In the genomic region with DNA sequence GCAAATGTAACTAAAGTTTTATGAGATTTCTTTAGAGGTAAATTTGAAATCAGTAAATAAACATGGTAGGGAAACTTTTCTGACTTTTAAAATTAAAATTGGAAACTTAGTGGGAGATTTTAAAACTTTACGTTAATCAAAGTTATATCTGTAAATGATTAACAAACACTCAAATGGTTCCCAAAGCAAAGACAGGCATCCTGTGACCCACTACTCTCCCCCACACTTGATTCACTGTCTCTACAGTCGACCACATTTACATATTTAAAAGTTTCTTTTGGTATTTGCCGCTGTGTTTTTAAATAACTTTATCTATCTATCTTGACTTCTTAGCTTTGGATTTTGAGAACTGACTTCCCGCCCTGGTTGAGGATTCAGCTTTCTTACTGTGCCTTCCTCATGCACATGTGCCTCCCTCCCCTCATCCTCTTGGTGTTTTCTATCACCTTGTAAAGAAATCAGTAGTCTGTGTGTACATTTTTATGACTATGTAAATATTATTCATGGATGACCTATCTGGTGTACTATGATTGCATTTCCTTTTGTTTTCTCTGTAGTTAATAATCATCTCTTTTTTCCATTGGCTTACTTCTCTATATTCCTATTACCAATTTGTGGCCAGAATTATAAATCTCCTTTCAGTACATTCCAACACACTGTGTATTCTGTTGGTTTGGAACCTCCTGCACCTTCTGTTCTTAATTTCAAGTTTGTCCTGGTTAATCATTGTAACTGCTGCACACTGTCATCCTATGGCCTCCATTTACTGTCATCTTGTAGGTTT, we compare ENCODE assay signal across 18 cellular contexts.
DNase-seq lines count a peak whose midpoint lies in the region; ATAC-seq and TF ChIP-seq lines count a peak whose summit lies in the region.
"Had no signal": no experiment of that assay in that cellular context is flagged by ENCODE, and none has a peak within 500 bp of the region (broad histone marks: within the 10 kb centered on the region; RNA-seq: fewer than 3 reads in every experiment).

No MANE protein-coding gene starts in this region.

- H2AFZ ChIP-seq in OCI-LY3 (ENCODE audit: low read depth, low read length): peak overlapping the region; percentile 38; the same call in 1 of the 2 replicates
- H2AFZ ChIP-seq: parathyroid adenoma had no signal

- H3K36me3 ChIP-seq in OCI-LY3 (replicated peaks; ENCODE audit: low read depth, low read length): no peaks in the 10 kb centered on the region
- H3K36me3 ChIP-seq: left lung, uterus had no signal

- H3K4me1 Mint-ChIP-seq in nephron: peaks cover 43% of the 10 kb centered on the region
- H3K4me1 Mint-ChIP-seq in activated T-cell treated with anti-CD3 and anti-CD28 coated beads, Interleukin-2, amount 50 U/mL, for 4 hours (ENCODE audit: low read depth): no peaks in the 10 kb centered on the region
- H3K4me1 Mint-ChIP-seq: IgD-negative memory B cell had no signal

- no peaks in the 10 kb centered on the region for H4K20me1 ChIP-seq in OCI-LY3 (ENCODE audit: insufficient read depth, low read length)

- no peak overlapping the region for H3K9ac ChIP-seq in OCI-LY3 (ENCODE audit: low read length)
- H3K9ac ChIP-seq: parathyroid adenoma had no signal

- H3K27me3 Mint-ChIP-seq in nephron (ENCODE audit: low read depth): no peaks in the 10 kb centered on the region
- H3K27me3 Mint-ChIP-seq in activated T-cell treated with anti-CD3 and anti-CD28 coated beads, Interleukin-2, amount 50 U/mL, for 4 hours (ENCODE audit: low read depth): no peaks in the 10 kb centered on the region

- DNase-seq in EL (peak; percentile 34), epithelial cell of proximal tubule (ENCODE audit: low read depth) (no peak), GDM1 (lab: John Stamatoyannopoulos, UW) (no peak), DMS114 treated with DMSO at 0.1 percent for 48 hours (lab: John Stamatoyannopoulos, UW; ENCODE audit: unreplicated experiment) (no peak), NCI-H524 (lab: John Stamatoyannopoulos, UW) (no peak)
- no peak for DNase-seq in activated T-cell treated with anti-CD3 and anti-CD28 coated beads, Interleukin-2, amount 50 U/mL, for 4 hours
- DNase-seq: activated CD4-positive, alpha-beta T cell treated with anti-CD3 and anti-CD28 coated beads, Interleukin-2, amount 50 U/mL, for 1 hour; activated naive CD4-positive, alpha-beta T cell treated with Interleukin-2 at 50 U/mL for 16 hours; foreskin keratinocyte; left lung; NCI-H187 treated with DMSO at 0.1 percent for 48 hours; Right ventricle myocardium superior; stimulated activated CD8-positive, alpha-beta memory T cell treated with anti-CD3 and anti-CD28 coated beads, Interleukin-4, amount 100 ng/mL, for 48 hours; uterus had no signal

- no peak for ATAC-seq in activated T-cell treated with anti-CD3 and anti-CD28 coated beads, Interleukin-2, amount 50 U/mL, for 4 hours
- ATAC-seq: foreskin keratinocyte, left lung had no signal

- H3K4me1 ChIP-seq in OCI-LY3 (ENCODE audit: low read length): no peaks in the 10 kb centered on the region; the same call in 1 of the 2 replicates
- H3K4me1 ChIP-seq: parathyroid adenoma, uterus had no signal

- H3K27ac Mint-ChIP-seq in nephron: peak overlapping the region; percentile 38 to 77 (median 70)
- H3K27ac Mint-ChIP-seq: IgD-negative memory B cell had no signal

- peak overlapping the region in 1 of 3 experiments; percentile 10 for H3K4me3 Mint-ChIP-seq in nephron
- no peak overlapping the region for H3K4me3 Mint-ChIP-seq in activated T-cell treated with anti-CD3 and anti-CD28 coated beads, Interleukin-2, amount 50 U/mL, for 4 hours
- H3K4me3 Mint-ChIP-seq: IgD-negative memory B cell had no signal

- H3K4me3 ChIP-seq in OCI-LY3 (ENCODE audit: low read length) (no peak overlapping the region), epithelial cell of proximal tubule (ENCODE audit: low read depth, low read length) (peak overlapping the region; percentile 7)
- H3K4me3 ChIP-seq: left lung, uterus had no signal

- no peak overlapping the region for H3K4me2 ChIP-seq in OCI-LY3 (ENCODE audit: low read length)

- TF ChIP-seq CTCF in OCI-LY3 (IDR thresholded peaks at IDR 0.05; ENCODE audit: low read depth, low read length) (no peak), epithelial cell of proximal tubule (conservative IDR thresholded peaks at IDR 0.05; ENCODE audit: low read depth, low read length) (no peak), nephron (IDR thresholded peaks at IDR 0.05; ENCODE audit: unreplicated experiment in 3 of 3) (no peak)

- no peaks in the 10 kb centered on the region for H3K27me3 ChIP-seq in OCI-LY3 (ENCODE audit: low read depth, low read length)
- H3K27me3 ChIP-seq: foreskin keratinocyte, left lung, uterus had no signal

- H3K79me2 ChIP-seq in OCI-LY3 (ENCODE audit: low read length): no peaks in the 10 kb centered on the region
- H3K79me2 ChIP-seq: parathyroid adenoma had no signal

- H3K36me3 Mint-ChIP-seq in nephron (ENCODE audit: low read depth): peaks cover 3% of the 10 kb centered on the region
- H3K36me3 Mint-ChIP-seq in activated T-cell treated with anti-CD3 and anti-CD28 coated beads, Interleukin-2, amount 50 U/mL, for 4 hours (ENCODE audit: insufficient read depth): no peaks in the 10 kb centered on the region
- H3K36me3 Mint-ChIP-seq: IgD-negative memory B cell had no signal

- no peaks in the 10 kb centered on the region for H3K9me3 ChIP-seq in OCI-LY3 (ENCODE audit: insufficient read depth, low read length)
- H3K9me3 ChIP-seq: left lung, uterus had no signal

- no peak overlapping the region for H3K27ac ChIP-seq in OCI-LY3 (ENCODE audit: low read length)
- H3K27ac ChIP-seq: foreskin keratinocyte, left lung, parathyroid adenoma, uterus had no signal

- no peaks in the 10 kb centered on the region for H3K9me3 Mint-ChIP-seq in nephron
- no peaks in the 10 kb centered on the region for H3K9me3 Mint-ChIP-seq in activated T-cell treated with anti-CD3 and anti-CD28 coated beads, Interleukin-2, amount 50 U/mL, for 4 hours
- H3K9me3 Mint-ChIP-seq: IgD-negative memory B cell had no signal
